In the genomic region with DNA sequence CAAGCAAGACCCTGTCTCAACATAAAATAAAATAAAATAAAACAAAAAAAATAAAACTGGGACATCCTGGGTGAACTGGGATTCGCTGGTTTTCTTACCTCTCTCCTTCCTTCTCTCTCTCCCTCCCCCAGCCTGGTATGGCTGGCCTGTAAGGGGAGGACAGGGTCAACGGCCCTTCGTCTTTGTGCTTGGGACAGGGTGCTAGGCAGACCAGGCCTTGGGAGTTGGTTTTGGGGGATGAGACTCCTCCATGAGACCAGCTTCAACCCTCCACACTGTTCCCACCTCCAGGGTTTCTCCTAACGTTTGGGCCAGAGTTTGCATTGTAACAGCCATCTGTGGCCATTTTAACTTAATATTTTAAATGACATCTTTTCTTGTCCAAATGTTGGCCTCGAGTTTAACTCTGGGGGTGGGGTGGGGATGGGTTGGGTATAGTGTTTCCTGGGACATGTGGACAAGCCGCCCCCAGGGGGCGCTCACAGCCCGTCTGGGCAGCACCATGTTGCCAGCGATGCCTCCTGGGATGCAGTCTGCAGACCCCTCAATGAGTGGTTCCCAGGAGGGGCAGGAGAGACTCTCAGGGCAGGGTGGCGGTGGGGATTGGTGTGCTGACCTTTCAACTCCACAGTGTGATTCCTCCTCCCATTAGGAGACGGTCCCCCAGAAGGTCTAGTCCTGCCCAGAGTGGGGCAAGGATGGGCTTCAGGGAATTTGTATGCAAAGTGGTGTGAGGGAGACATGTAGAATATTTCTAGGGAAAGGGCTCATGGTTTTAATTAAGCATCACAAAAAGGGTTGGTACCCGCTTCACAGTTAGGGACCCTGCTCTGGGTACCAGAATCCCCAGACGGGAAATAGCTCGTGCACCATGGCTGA, we compare ENCODE assay signal across 8 cellular contexts. TPM values are rescaled to one million over a fixed set of nuclear protein-coding genes. Genes with fewer than 3 reads are reported as not detected.
DNase-seq lines count a peak whose midpoint lies in the region; ATAC-seq, FAIRE-seq and TF ChIP-seq lines count a peak whose summit lies in the region.

No MANE protein-coding gene starts in this region.

- H3K27me3 Mint-ChIP-seq in naive thymus-derived CD8-positive, alpha-beta T cell, result peaks cover 0 to 9% (median 4%) of the 10 kb centered on the region in 5 donors

- TF ChIP-seq POLR2A in A549 (IDR thresholded peaks at IDR 0.05; ENCODE audit: low read length) (no peak), stomach (IDR thresholded peaks at IDR 0.05) (no peak)

- H3K4me3 ChIP-seq in A549, result no peak overlapping the region
- no peak overlapping the region for H3K4me3 ChIP-seq in stomach

- H3K4me3 Mint-ChIP-seq in naive thymus-derived CD8-positive, alpha-beta T cell, result no peak overlapping the region

- peak; percentile 92 for TF ChIP-seq RAD21 in A549 (conservative IDR thresholded peaks at IDR 0.05 in 1 of 2, IDR thresholded peaks at IDR 0.05 in 1 of 2)

- H3K27ac Mint-ChIP-seq in naive thymus-derived CD8-positive, alpha-beta T cell, result peak overlapping the region in 1 of 10 donors; percentile 52

- CTCF ChIA-PET in A549 (lab: Yijun Ruan, JAX), result interaction anchor here (0.6 to 12.5 kb wide), 41 partner anchors 9 to 318 kb away, joined by 3 to 148 read pairs (median 3); no protein-coding TSS in a partner anchor

- no peak overlapping the region for H3K4me2 ChIP-seq in A549

- in situ Hi-C loops in GM13977 (cut with MboI; ENCODE audit: low pct_unique_long_range_greater_than_20kb, low sequenced_read_pairs, unreplicated experiment), result loop anchor here (10.0 kb wide), 1 partner anchor 251 kb away; no protein-coding TSS in a partner anchor

- ATAC-seq in A549 (peak; percentile 80 to 97), HG03159 (IDR thresholded peaks at IDR 0.05; ENCODE audit: unreplicated experiment) (no peak)
- ATAC-seq in naive thymus-derived CD8-positive, alpha-beta T cell, result peak; percentile 68 to 72

- FAIRE-seq in A549 (lab: Jason Lieb, UNC), result no peak

- no peaks in the 10 kb centered on the region for H3K36me3 Mint-ChIP-seq in naive thymus-derived CD8-positive, alpha-beta T cell

- TF ChIP-seq EP300 in A549 (IDR thresholded peaks at IDR 0.05) (no peak), stomach (IDR thresholded peaks at IDR 0.05) (no peak)

- H3K9me3 ChIP-seq in A549 (no peaks in the 10 kb centered on the region), stomach (no peaks in the 10 kb centered on the region)

- H3K9me3 Mint-ChIP-seq in naive thymus-derived CD8-positive, alpha-beta T cell, result no peaks in the 10 kb centered on the region

- POLR2A ChIA-PET in A549 (lab: Yijun Ruan, JAX), result no interaction called here
- POLR2A ChIA-PET in naive thymus-derived CD8-positive, alpha-beta T cell (lab: Charles Lee), result no interaction called here

- no peaks in the 10 kb centered on the region for H3K36me3 ChIP-seq in stomach

- TF ChIP-seq CTCF in A549 (IDR thresholded peaks at IDR 0.05) (peak; percentile 95), GM13977 (IDR thresholded peaks at IDR 0.05; ENCODE audit: extremely low read depth, insufficient read depth, missing control alignments) (peak; percentile 74), stomach (IDR thresholded peaks at IDR 0.05) (peak in 5 of 7 experiments; percentile 57 to 86 (median 73))

- H3K27me3 ChIP-seq in stomach, result no peaks in the 10 kb centered on the region

- peak; percentile 61 to 86 for DNase-seq in A549 (ENCODE audit: low read depth in 1 of 2, low spot score in 1 of 2)
- peak; percentile 78 for DNase-seq in GM13977 (ENCODE audit: low spot score)
- DNase-seq in NCI-H82 treated with DMSO at 0.1 percent for 48 hours (lab: John Stamatoyannopoulos, UW; ENCODE audit: unreplicated experiment), result peak; percentile 46
- peak; percentile 19 to 26 for DNase-seq in activated CD8-positive, alpha-beta memory T cell treated with anti-CD3 and anti-CD28 coated beads for 4 hours (ENCODE audit: low read depth in 2 of 2)
- peak; percentile 49 for DNase-seq in epidermal melanocyte (ENCODE audit: insufficient read length, low spot score)
- DNase-seq in naive thymus-derived CD8-positive, alpha-beta T cell, result peak; percentile 39 to 79 (median 60)
- DNase-seq in stomach, result peak; percentile 71

- peaks cover 0 to 2% (median under 1%) of the 10 kb centered on the region in 4 donors for H3K4me1 Mint-ChIP-seq in naive thymus-derived CD8-positive, alpha-beta T cell

- intact Hi-C loops in stomach (cut with DNase I; ENCODE audit: low total_unique reads), result loop anchor here (5.0 to 10.0 kb wide), 3 partner anchors 91 to 249 kb away; no protein-coding TSS in a partner anchor

- H3K27ac ChIP-seq in A549 (no peak overlapping the region), stomach (no peak overlapping the region)

- H3K4me1 ChIP-seq in A549 (no peaks in the 10 kb centered on the region), stomach (peaks cover 0 to 7% (median 0%) of the 10 kb centered on the region in 4 donors)

- WGBS in A549 (ENCODE audit: missing lambda C conversion rate), result 32% methylated on average over 14 of the region's 14 CpGs
- WGBS in stomach, 5 donors, result 38 to 52% (median 42%) methylated on average over 12 to 14 of the region's 14 CpGs

TF ChIP-seq in A549, 52 proteins besides CTCF, POLR2A, EP300 and RAD21:
- TF ChIP-seq, protein P1, sequence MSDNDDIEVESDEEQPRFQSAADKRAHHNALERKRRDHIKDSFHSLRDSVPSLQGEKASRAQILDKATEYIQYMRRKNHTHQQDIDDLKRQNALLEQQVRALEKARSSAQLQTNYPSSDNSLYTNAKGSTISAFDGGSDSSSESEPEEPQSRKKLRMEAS (IDR thresholded peaks at IDR 0.05), result peak; percentile 48; the same call in 1 of the 2 replicates
- TF ChIP-seq, protein P2, sequence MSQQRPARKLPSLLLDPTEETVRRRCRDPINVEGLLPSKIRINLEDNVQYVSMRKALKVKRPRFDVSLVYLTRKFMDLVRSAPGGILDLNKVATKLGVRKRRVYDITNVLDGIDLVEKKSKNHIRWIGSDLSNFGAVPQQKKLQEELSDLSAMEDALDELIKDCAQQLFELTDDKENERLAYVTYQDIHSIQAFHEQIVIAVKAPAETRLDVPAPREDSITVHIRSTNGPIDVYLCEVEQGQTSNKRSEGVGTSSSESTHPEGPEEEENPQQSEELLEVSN (IDR thresholded peaks at IDR 0.05; ENCODE audit: borderline replicate concordance, low read depth), result 0 out of 2 replicates have a peak, but pooled peaks have one; percentile 33
- TF ChIP-seq FOSB (CRISPR knock-in tag; IDR thresholded peaks at IDR 0.05) (no peak), SMC3 (IDR thresholded peaks at IDR 0.05) (peak; percentile 82), MYC (IDR thresholded peaks at IDR 0.05; ENCODE audit: borderline replicate concordance, low read length) (peak; percentile 69)

RNA-seq across cellular contexts. Expression of a gene that starts 37.7 kb away (rescaled TPM):
- polyA plus RNA-seq in A549 (2011; rRNA removed) (not detected in 2 replicates), A549 (2017; fragmentation: RNase III; extraction: RNeasy Plus Mini Kit Qiagen cat#74134 plus additional on column Dnase treatment) (0.05 TPM in 1 of 3 replicates, not detected in the others), stomach (not detected)
- not detected in 2 replicates for polyA plus RNA-seq in A549 (2012; cell fraction: cytosol; rRNA removed)
- not detected in 2 replicates for polyA plus RNA-seq in A549 (2012; cell fraction: nucleus; rRNA removed)
- polyA minus RNA-seq in A549 (2011; rRNA and poly(A)+ RNA removed), result not detected in 2 replicates
- total RNA-seq in naive thymus-derived CD8-positive, alpha-beta T cell, result not detected
- not detected for polyA plus RNA-seq in naive thymus-derived CD8-positive, alpha-beta T cell
- total RNA-seq in stomach, result not detected

Comparison
In these comparisons a context has a peak if more than half of its experiments do, and no peak if none do; other contexts are left out.
1. DNase-seq: peak in every context shown above with its lines; median percentile 78 in GM13977; 74 in A549; 71 in stomach; 60 in naive thymus-derived CD8-positive, alpha-beta T cell; 49 in epidermal melanocyte; 46 in NCI-H82 treated with DMSO at 0.1 percent for 48 hours; 22 in activated CD8-positive, alpha-beta memory T cell treated with anti-CD3 and anti-CD28 coated beads for 4 hours.